1 cellular context compared by ENCODE assay signal in genomic region chr10:18649364-18649959, GRCh38.
TF ChIP-seq lines count a peak whose summit lies in the region.

No MANE protein-coding gene starts in this region.

TF ChIP-seq in A549, 52 proteins besides CTCF, POLR2A, EP300 and RAD21:
- TF ChIP-seq REST (IDR thresholded peaks at IDR 0.05), result no peak
- TF ChIP-seq EHMT2 (IDR thresholded peaks at IDR 0.05; ENCODE audit: low read depth), result no peak
- TF ChIP-seq HES2 (IDR thresholded peaks at IDR 0.05), result no peak
- no peak for TF ChIP-seq CHD4 (IDR thresholded peaks at IDR 0.05; ENCODE audit: borderline replicate concordance)
- no peak for TF ChIP-seq FOSL2 (IDR thresholded peaks at IDR 0.05)
- no peak for TF ChIP-seq FOSL2 (CRISPR knock-in tag; IDR thresholded peaks at IDR 0.05)
- TF ChIP-seq NFE2L2 (conservative IDR thresholded peaks at IDR 0.05; ENCODE audit: low read length), result no peak
- no peak for TF ChIP-seq CEBPB (IDR thresholded peaks at IDR 0.05)
- no peak for TF ChIP-seq BCL3 (IDR thresholded peaks at IDR 0.05)
- no peak for TF ChIP-seq TP53 (CRISPR knock-in tag; IDR thresholded peaks at IDR 0.05)
- no peak for TF ChIP-seq FOSB (CRISPR knock-in tag; IDR thresholded peaks at IDR 0.05)
- no peak for TF ChIP-seq KDM1A (IDR thresholded peaks at IDR 0.05; ENCODE audit: low read depth)
- no peak for TF ChIP-seq JUN (IDR thresholded peaks at IDR 0.05)
- no peak for TF ChIP-seq ELK1 (IDR thresholded peaks at IDR 0.05; ENCODE audit: low read depth, low read length)
- TF ChIP-seq ZSCAN20 (CRISPR knock-in tag; IDR thresholded peaks at IDR 0.05), result no peak
- no peak for TF ChIP-seq HMGXB4 (CRISPR knock-in tag; IDR thresholded peaks at IDR 0.05; ENCODE audit: borderline replicate concordance)
